ENCODE assay signal across 16 cellular contexts in the genomic region with DNA sequence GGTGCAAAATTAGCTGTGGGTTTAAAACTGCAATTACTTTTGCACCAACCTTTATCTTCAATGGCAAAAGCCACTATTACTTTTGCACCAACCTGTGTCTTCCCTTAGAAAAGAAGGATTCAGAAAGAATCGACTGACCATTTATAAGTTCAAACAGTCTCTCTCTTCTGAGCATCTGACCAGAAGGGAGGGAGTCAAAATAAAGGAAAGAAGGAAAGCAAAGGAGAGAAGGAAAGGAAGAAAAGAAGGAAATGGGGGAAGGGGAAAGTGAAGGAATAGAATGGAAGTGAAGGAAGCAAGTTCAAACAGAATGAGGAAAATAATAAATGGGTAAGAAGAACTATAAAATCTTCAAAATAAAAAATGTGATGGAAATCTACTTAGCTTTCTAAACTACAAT.
DNase-seq lines count a peak whose midpoint lies in the region; ATAC-seq, FAIRE-seq and TF ChIP-seq lines count a peak whose summit lies in the region.
"Had no signal": no experiment of that assay in that cellular context is flagged by ENCODE, and none has a peak within 500 bp of the region (broad histone marks: within the 10 kb centered on the region; RNA-seq: fewer than 3 reads in every experiment).

No MANE protein-coding gene starts in this region.

- no peak for ATAC-seq in effector memory CD8-positive, alpha-beta T cell (replicated peaks)
- ATAC-seq in HG03520 (IDR thresholded peaks at IDR 0.05; ENCODE audit: unreplicated experiment) (no peak), GM19328 (IDR thresholded peaks at IDR 0.05; ENCODE audit: unreplicated experiment) (no peak)

- H3K4me1 Mint-ChIP-seq in activated naive CD4-positive, alpha-beta T cell treated with anti-CD3 and anti-CD28 coated beads, Interleukin-2, amount 50 U/mL, for 24 hours, result peaks cover 44% of the 10 kb centered on the region
- peaks cover 9 to 42% of the 10 kb centered on the region in 2 donors for H3K4me1 Mint-ChIP-seq in effector memory CD8-positive, alpha-beta T cell (ENCODE audit: low read depth in 2 of 2)
- H3K4me1 Mint-ChIP-seq in nephron progenitor cell, result no peaks in the 10 kb centered on the region

- H3K27me3 Mint-ChIP-seq in activated naive CD4-positive, alpha-beta T cell treated with anti-CD3 and anti-CD28 coated beads, Interleukin-2, amount 50 U/mL, for 24 hours, result no peaks in the 10 kb centered on the region
- H3K27me3 Mint-ChIP-seq in effector memory CD8-positive, alpha-beta T cell, result no peaks in the 10 kb centered on the region
- H3K27me3 Mint-ChIP-seq in nephron progenitor cell (ENCODE audit: low read depth, poor library complexity), result no peaks in the 10 kb centered on the region
- H3K27me3 Mint-ChIP-seq: CD4-positive, CD25-positive, alpha-beta regulatory T cell had no signal

- peak; percentile 5 for FAIRE-seq in GM18507 (lab: Jason Lieb, UNC)
- FAIRE-seq: GM12891, H1, HTR-8/SVneo had no signal

- no peak for DNase-seq in activated naive CD4-positive, alpha-beta T cell (lab: John Stamatoyannopoulos, UW)
- no peak for DNase-seq in GM18507 (ENCODE audit: extremely low spot score, insufficient read length, low read depth)
- DNase-seq in effector memory CD8-positive, alpha-beta T cell, result no peak
- DNase-seq in nephron progenitor cell, result no peak
- DNase-seq: ACHN; Calu3; CD4-positive, CD25-positive, alpha-beta regulatory T cell; DMS 273 treated with DMSO at 0.1 percent for 48 hours; DMS79; HFFc6 had no signal

- H3K27ac Mint-ChIP-seq in activated naive CD4-positive, alpha-beta T cell treated with anti-CD3 and anti-CD28 coated beads, Interleukin-2, amount 50 U/mL, for 24 hours, result peak overlapping the region; percentile 78
- H3K27ac Mint-ChIP-seq in effector memory CD8-positive, alpha-beta T cell, result peak overlapping the region; percentile 7 to 31
- H3K27ac Mint-ChIP-seq in nephron progenitor cell, result peak overlapping the region; percentile 34
- H3K27ac Mint-ChIP-seq: HFFc6 had no signal

- no peak overlapping the region for H3K4me3 Mint-ChIP-seq in activated naive CD4-positive, alpha-beta T cell treated with anti-CD3 and anti-CD28 coated beads, Interleukin-2, amount 50 U/mL, for 24 hours
- H3K4me3 Mint-ChIP-seq in effector memory CD8-positive, alpha-beta T cell, result no peak overlapping the region
- H3K4me3 Mint-ChIP-seq in nephron progenitor cell, result no peak overlapping the region
- H3K4me3 Mint-ChIP-seq: CD4-positive, CD25-positive, alpha-beta regulatory T cell; HFFc6 had no signal

- TF ChIP-seq CTCF in nephron progenitor cell (IDR thresholded peaks at IDR 0.05), result no peak

- H3K9me3 Mint-ChIP-seq in activated naive CD4-positive, alpha-beta T cell treated with anti-CD3 and anti-CD28 coated beads, Interleukin-2, amount 50 U/mL, for 24 hours, result no peaks in the 10 kb centered on the region
- no peaks in the 10 kb centered on the region for H3K9me3 Mint-ChIP-seq in effector memory CD8-positive, alpha-beta T cell
- no peaks in the 10 kb centered on the region for H3K9me3 Mint-ChIP-seq in nephron progenitor cell
- H3K9me3 Mint-ChIP-seq: CD4-positive, CD25-positive, alpha-beta regulatory T cell; HFFc6 had no signal

- peaks cover 33% of the 10 kb centered on the region for H3K36me3 Mint-ChIP-seq in activated naive CD4-positive, alpha-beta T cell treated with anti-CD3 and anti-CD28 coated beads, Interleukin-2, amount 50 U/mL, for 24 hours
- peaks cover 83% of the 10 kb centered on the region for H3K36me3 Mint-ChIP-seq in effector memory CD8-positive, alpha-beta T cell (ENCODE audit: insufficient read depth)
- H3K36me3 Mint-ChIP-seq in nephron progenitor cell (ENCODE audit: low read depth), result peaks cover 74% of the 10 kb centered on the region

Comparison
In these comparisons a context has a peak if more than half of its experiments do, and no peak if none do; other contexts are left out.
1. H3K27ac Mint-ChIP-seq: peak in every context shown above with its lines; median percentile 78 in activated naive CD4-positive, alpha-beta T cell treated with anti-CD3 and anti-CD28 coated beads, Interleukin-2, amount 50 U/mL, for 24 hours; 34 in nephron progenitor cell; 19 in effector memory CD8-positive, alpha-beta T cell.